ENCODE assay signal across 26 cellular contexts in genomic region chr1:200234938-200235337, GRCh38.
"Had no signal": no experiment of that assay in that cellular context is flagged by ENCODE, and none has a peak within 500 bp of the region (broad histone marks: within the 10 kb centered on the region; RNA-seq: fewer than 3 reads in every experiment).

No MANE protein-coding gene starts in this region.

- H3K36me3 ChIP-seq: ascending aorta, breast epithelium, esophagus squamous epithelium, gastroesophageal sphincter, heart right ventricle had no signal

- H3K27ac ChIP-seq: ascending aorta, breast epithelium, epithelial cell of prostate, esophagus squamous epithelium, gastroesophageal sphincter had no signal

- H3K4me3 ChIP-seq: ascending aorta, breast epithelium, esophagus squamous epithelium, gastroesophageal sphincter, heart right ventricle had no signal

- H3K9me3 ChIP-seq: ascending aorta, breast epithelium, esophagus squamous epithelium, gastroesophageal sphincter, heart right ventricle had no signal

- H3K4me1 ChIP-seq: ascending aorta, breast epithelium, esophagus squamous epithelium, gastroesophageal sphincter had no signal

- H3K27me3 ChIP-seq: ascending aorta, breast epithelium, gastroesophageal sphincter, heart right ventricle had no signal

- ATAC-seq: activated naive CD4-positive, alpha-beta T cell treated with anti-CD3 and anti-CD28 coated beads, Interleukin-2, amount 50 U/mL, for 72 hours; activated T-cell treated with anti-CD3 and anti-CD28 coated beads, Interleukin-2, amount 50 U/mL, for 72 hours; effector memory CD8-positive, alpha-beta T cell; gastroesophageal sphincter; heart right ventricle had no signal

- DNase-seq: activated CD4-positive, alpha-beta memory T cell treated with anti-CD3 and anti-CD28 coated beads, Interleukin-2, amount 10 ng/mL, durations not matched to agents 7 days and 5 days; activated CD4-positive, alpha-beta T cell treated with anti-CD3 and anti-CD28 coated beads for 1 hour; activated CD4-positive, alpha-beta T cell treated with anti-CD3 and anti-CD28 coated beads for 4 hours; activated CD4-positive, alpha-beta T cell treated with anti-CD3 and anti-CD28 coated beads, Interleukin-2, amount 10 ng/mL, durations not matched to agents 7 days and 5 days; activated CD4-positive, alpha-beta T cell treated with anti-CD3 and anti-CD28 coated beads, Interleukin-2, amount 50 U/mL, for 4 hours; activated CD8-positive, alpha-beta memory T cell treated with anti-CD3 and anti-CD28 coated beads, Interleukin-2, amount 50 U/mL, for 48 hours; activated gamma-delta T cell; activated naive CD4-positive, alpha-beta T cell; activated naive CD4-positive, alpha-beta T cell treated with anti-CD3 and anti-CD28 coated beads, Interleukin-2, amount 10 ng/mL, durations not matched to agents 7 days and 5 days; activated naive CD8-positive, alpha-beta T cell treated with anti-CD3 and anti-CD28 coated beads, Interleukin-2, amount 10 ng/mL, durations not matched to agents 7 days and 5 days; activated T-cell treated with anti-CD3 and anti-CD28 coated beads for 4 hours; activated T-cell treated with anti-CD3 and anti-CD28 coated beads, Interleukin-2, amount 50 U/mL, for 24 hours; activated T-cell treated with anti-CD3 and anti-CD28 coated beads, Interleukin-2, amount 50 U/mL, for 72 hours; cortex of kidney; dermis blood vessel endothelial cell; effector CD4-positive, alpha-beta T cell; effector memory CD8-positive, alpha-beta T cell; esophagus squamous epithelium; foreskin melanocyte; heart right ventricle; T-helper 2 cell had no signal
